In genomic region chrX:53048169-53049126, GRCh38 we compare ENCODE assay signal across 8 cellular contexts. TPM values are rescaled to one million over a fixed set of nuclear protein-coding genes. Genes with fewer than 3 reads are reported as not detected.
DNase-seq lines count a peak whose midpoint lies in the region; ATAC-seq and TF ChIP-seq lines count a peak whose summit lies in the region.

A gene with protein sequence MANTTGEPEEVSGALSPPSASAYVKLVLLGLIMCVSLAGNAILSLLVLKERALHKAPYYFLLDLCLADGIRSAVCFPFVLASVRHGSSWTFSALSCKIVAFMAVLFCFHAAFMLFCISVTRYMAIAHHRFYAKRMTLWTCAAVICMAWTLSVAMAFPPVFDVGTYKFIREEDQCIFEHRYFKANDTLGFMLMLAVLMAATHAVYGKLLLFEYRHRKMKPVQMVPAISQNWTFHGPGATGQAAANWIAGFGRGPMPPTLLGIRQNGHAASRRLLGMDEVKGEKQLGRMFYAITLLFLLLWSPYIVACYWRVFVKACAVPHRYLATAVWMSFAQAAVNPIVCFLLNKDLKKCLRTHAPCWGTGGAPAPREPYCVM (plus strand): TSS chrX:53048789. CDS start chrX:53076622, 27,833 bp downstream.

- H2BK12ac ChIP-seq in H9 (ENCODE audit: insufficient read length, low read depth, low read length) = no peak within 1 kb of the TSS

- H3K9me3 ChIP-seq in H9 (ENCODE audit: control insufficient read depth, low read depth, low read length) = peaks cover 35% of the 10 kb centered on the region
- H3K9me3 ChIP-seq in PC-3 (ENCODE audit: low read length) = no peaks in the 10 kb centered on the region
- no peaks in the 10 kb centered on the region for H3K9me3 ChIP-seq in esophagus muscularis mucosa
- H3K9me3 ChIP-seq in muscle layer of duodenum (ENCODE audit: control insufficient read depth in 1 of 2, low read length in 2 of 2) = no peaks in the 10 kb centered on the region
- no peaks in the 10 kb centered on the region for H3K9me3 ChIP-seq in aorta (ENCODE audit: control insufficient read depth, low read length)

- peak within 1 kb of the TSS; percentile 99 for H3K18ac ChIP-seq in H9 (ENCODE audit: insufficient read length, low read depth, low read length)

- TF ChIP-seq EP300 in esophagus muscularis mucosa (IDR thresholded peaks at IDR 0.05) = no peak

- H3K4me2 ChIP-seq in H9 (ENCODE audit: insufficient read depth, insufficient read length, low read length) (peak within 1 kb of the TSS; percentile 78), PC-3 (ENCODE audit: low read length) (peak within 1 kb of the TSS; percentile 92)

- no peaks in the 10 kb centered on the region for H3F3A ChIP-seq in PC-3 (ENCODE audit: low read length, unreplicated experiment)

- no peaks in the 10 kb centered on the region for H3K36me3 ChIP-seq in PC-3 (ENCODE audit: low read depth, low read length)
- H3K36me3 ChIP-seq in esophagus muscularis mucosa = no peaks in the 10 kb centered on the region
- no peaks in the 10 kb centered on the region for H3K36me3 ChIP-seq in muscle layer of duodenum (ENCODE audit: control insufficient read depth in 1 of 2, insufficient read depth in 2 of 2, low read length in 2 of 2)
- H3K36me3 ChIP-seq in aorta (ENCODE audit: control insufficient read depth in 1 of 2, insufficient read depth in 2 of 2, low read length in 1 of 2) = no peaks in the 10 kb centered on the region

- POLR2A ChIA-PET in PC-3 (lab: Charles Lee; ENCODE audit: unreplicated experiment) = interaction anchor here (0.7 kb wide), 1 partner anchor 11 kb away, joined by 8 read pairs; no protein-coding TSS in a partner anchor

- no CpG with 5 or more reads among the region's 38 CpGs for WGBS in H9 (ENCODE audit: extremely low coverage, insufficient read length, low lambda C conversion rate)
- 28% methylated on average over 5 of the region's 38 CpGs for WGBS in esophagus muscularis mucosa
- WGBS in aorta, 2 donors = 1 to 39% methylated on average over 22 to 35 of the region's 38 CpGs

- H3K79me2 ChIP-seq in H9 (ENCODE audit: insufficient read depth, low read length) (no peaks in the 10 kb centered on the region; the same call in 1 of the 2 replicates), PC-3 (ENCODE audit: low read length) (peaks cover 24% of the 10 kb centered on the region; the same call in 1 of the 2 replicates)

- no peak within 1 kb of the TSS for H2BK5ac ChIP-seq in H9 (ENCODE audit: insufficient read length, low read length)

- no peak for TF ChIP-seq POLR2A in esophagus muscularis mucosa (IDR thresholded peaks at IDR 0.05; ENCODE audit: low read depth)

- H2AFZ ChIP-seq in H9 (ENCODE audit: low read length) (no peak within 1 kb of the TSS), PC-3 (ENCODE audit: low read length) (peak within 1 kb of the TSS; percentile 86)

- H3K4me1 Mint-ChIP-seq in H9 = peaks cover 5 to 15% of the 10 kb centered on the region in 2 experiments

- H3K27ac ChIP-seq in H9 (ENCODE audit: insufficient read length, low read depth, low read length) (no peak within 1 kb of the TSS), PC-3 (ENCODE audit: low read length) (no peak within 1 kb of the TSS), esophagus muscularis mucosa (replicated peaks in 1 of 4) (peak within 1 kb of the TSS; percentile 31 to 52 (median 42)), muscle layer of duodenum (ENCODE audit: low read length) (no peak within 1 kb of the TSS), aorta (ENCODE audit: low read depth in 1 of 2, low read length in 2 of 2) (peak within 1 kb of the TSS in 1 of 2 donors; percentile 45)

- no peak within 1 kb of the TSS for H2AK5ac ChIP-seq in H9 (ENCODE audit: insufficient read length, low read length)

- no peak within 1 kb of the TSS for H3K56ac ChIP-seq in H9 (ENCODE audit: insufficient read length, low read depth, low read length)

- intact Hi-C loops in PC-3 (cut with micrococcal nuclease) (no loop called here), esophagus muscularis mucosa (cut with DNase I) (no loop called here), aorta (cut with DNase I) (no loop called here)

- H3K36me3 Mint-ChIP-seq in H9 (ENCODE audit: insufficient read depth in 1 of 3, low read depth in 3 of 3) = peaks cover 0 to 4% (median 0%) of the 10 kb centered on the region in 3 experiments; a peak in 3 of 7 replicates

- H3K27me3 Mint-ChIP-seq in H9 (ENCODE audit: low read depth) = peaks cover 3% of the 10 kb centered on the region

- H3K27me3 ChIP-seq in H9 (ENCODE audit: insufficient read depth, low read length) = no peaks in the 10 kb centered on the region
- H3K27me3 ChIP-seq in PC-3 (ENCODE audit: low read length) = no peaks in the 10 kb centered on the region
- H3K27me3 ChIP-seq in esophagus muscularis mucosa = no peaks in the 10 kb centered on the region
- no peaks in the 10 kb centered on the region for H3K27me3 ChIP-seq in muscle layer of duodenum (ENCODE audit: low read depth, low read length)
- no peaks in the 10 kb centered on the region for H3K27me3 ChIP-seq in aorta (ENCODE audit: control insufficient read depth in 1 of 2, insufficient read depth in 2 of 2, low read length in 1 of 2)

- H3K79me1 ChIP-seq in H9 (ENCODE audit: insufficient read depth, low read depth, low read length, poor library complexity, severe bottlenecking) = no peaks in the 10 kb centered on the region

- H2BK20ac ChIP-seq in H9 (ENCODE audit: low read depth, low read length, poor library complexity, severe bottlenecking) = no peak within 1 kb of the TSS

- H3K4me3 Mint-ChIP-seq in H9 = peak within 1 kb of the TSS; percentile 70 to 86

- no peak within 1 kb of the TSS for H3T11ph ChIP-seq in H9 (ENCODE audit: low read length)

- peaks cover 46 to 51% of the 10 kb centered on the region in 2 experiments for H3K9me3 Mint-ChIP-seq in H9

- CTCF ChIA-PET in PC-3 (lab: Charles Lee) = interaction anchor here (1.0 kb wide), 1 partner anchor 40 kb away, joined by 3 read pairs; no protein-coding TSS in a partner anchor

- no peak within 1 kb of the TSS for H4K8ac ChIP-seq in H9 (replicated peaks; ENCODE audit: insufficient read length, low read depth, low read length)

- peak within 1 kb of the TSS; percentile 98; the same call in 1 of the 2 replicates for H3K14ac ChIP-seq in H9 (ENCODE audit: insufficient read depth, low read length)

- H2BK15ac ChIP-seq in H9 (ENCODE audit: low read depth, low read length) = no peak within 1 kb of the TSS

- BruUV-seq in PC-3 (replicated peaks; lab: Mats Ljungman, UMichigan) = no TSS peak

- H2BK120ac ChIP-seq in H9 (ENCODE audit: low read depth, low read length, poor library complexity, severe bottlenecking) = no peak within 1 kb of the TSS

- peak; percentile 84 for DNase-seq in H9
- peak; percentile 49 for DNase-seq in PC-3
- DNase-seq in esophagus muscularis mucosa (ENCODE audit: extremely low spot score) = no peak
- peak; percentile 72 to 84 for DNase-seq in aorta
- DNase-seq in central memory CD4-positive, alpha-beta T cell = no peak
- DNase-seq in SIG-M5 (lab: John Stamatoyannopoulos, UW) = no peak

- H3K9me2 ChIP-seq in PC-3 (replicated peaks; ENCODE audit: low read length) = no peaks in the 10 kb centered on the region

- no peak within 1 kb of the TSS for H4K91ac ChIP-seq in H9 (ENCODE audit: insufficient read length, low read depth, low read length)

- peak; percentile 81 for ATAC-seq in PC-3
- peak; percentile 87 for ATAC-seq in aorta (ENCODE audit: low FRiP score)
- ATAC-seq in GM21786 (IDR thresholded peaks at IDR 0.05; ENCODE audit: unreplicated experiment) = no peak

- no peak within 1 kb of the TSS for H3K4ac ChIP-seq in H9 (ENCODE audit: low read depth, low read length)

- H4K5ac ChIP-seq in H9 (ENCODE audit: insufficient read length, low read depth, low read length) = no peak within 1 kb of the TSS

- peak within 1 kb of the TSS in 2 of 3 experiments; percentile 64 to 86; a peak in 4 of 7 replicates for H3K27ac Mint-ChIP-seq in H9

- H3K23ac ChIP-seq in H9 (ENCODE audit: insufficient read length, low read depth, low read length) = no peak within 1 kb of the TSS

- peak within 1 kb of the TSS; percentile 67 for H3K9ac ChIP-seq in H9 (ENCODE audit: extremely low read depth, insufficient read length, low read length)
- H3K9ac ChIP-seq in PC-3 (ENCODE audit: low read length) = peak within 1 kb of the TSS; percentile 63

- no peak for TF ChIP-seq CTCF in H9 (conservative IDR thresholded peaks at IDR 0.05)
- no peak for TF ChIP-seq CTCF in PC-3 (conservative IDR thresholded peaks at IDR 0.05; ENCODE audit: low read depth, low read length)
- no peak for TF ChIP-seq CTCF in esophagus muscularis mucosa (IDR thresholded peaks at IDR 0.05)

- H3K4me1 ChIP-seq in H9 (ENCODE audit: insufficient read depth, low read length) (no peaks in the 10 kb centered on the region), PC-3 (ENCODE audit: insufficient read depth, low read length) (peaks cover 12% of the 10 kb centered on the region), esophagus muscularis mucosa (peaks cover 0 to 26% (median 16%) of the 10 kb centered on the region in 4 donors), muscle layer of duodenum (ENCODE audit: control insufficient read depth in 1 of 2, insufficient read depth in 2 of 2, low read length in 2 of 2) (peaks cover 0 to 19% of the 10 kb centered on the region in 2 donors), aorta (ENCODE audit: control insufficient read depth in 1 of 2, insufficient read depth in 2 of 2, low read length in 2 of 2) (no peaks in the 10 kb centered on the region)

- H3K23me2 ChIP-seq in H9 (ENCODE audit: insufficient read length, low read depth, low read length, poor library complexity, severe bottlenecking) = peaks cover 9% of the 10 kb centered on the region

- no peaks in the 10 kb centered on the region for H4K20me1 ChIP-seq in H9 (ENCODE audit: control insufficient read depth, insufficient read depth, insufficient read length)
- H4K20me1 ChIP-seq in PC-3 (ENCODE audit: low read length) = no peaks in the 10 kb centered on the region

- H3K4me3 ChIP-seq in PC-3 (ENCODE audit: low read length) (peak within 1 kb of the TSS; percentile 77), esophagus muscularis mucosa (peak within 1 kb of the TSS; percentile 51 to 62 (median 55)), muscle layer of duodenum (ENCODE audit: low read depth in 1 of 2, low read length in 2 of 2) (peak within 1 kb of the TSS; percentile 44 to 57), aorta (ENCODE audit: low read length in 2 of 2) (peak within 1 kb of the TSS; percentile 28 to 84)

RNA-seq across cellular contexts. Expression of the gene that starts here (rescaled TPM):
- total RNA-seq in H9 (2021) (4.5 and 5.4 TPM in 2 replicates), PC-3 (2014; rRNA removed) (1.6 and 2.2 TPM in 2 replicates), esophagus muscularis mucosa (1 to 10 TPM in 1 of 4 donors, under 1 TPM in 3; 0.83 to 2.8 (median 0.90) TPM), aorta (1 to 10 TPM; 4.0 to 7.1 TPM)
- polyA plus RNA-seq in aorta = 1 to 10 TPM in 1 of 2 donors, under 1 TPM in 1; under 0.01 to 1.6 TPM

Comparison
In these comparisons a context has a peak if more than half of its experiments do, and no peak if none do; other contexts are left out.
1. DNase-seq: peak in H9 (single experiment), PC-3 (single experiment) and aorta (2 of 2); none in esophagus muscularis mucosa (single experiment), central memory CD4-positive, alpha-beta T cell (single experiment) and SIG-M5 (single experiment).
2. H3K27ac ChIP-seq: peak in esophagus muscularis mucosa (4 of 4); none in H9 (single experiment), PC-3 (single experiment) and muscle layer of duodenum (single experiment).
3. Peak in every context shown above with its lines, with median percentiles within 50 percentile points of each other: H3K4me3 ChIP-seq.